ENCODE assay signal across 15 cellular contexts in the genomic region with DNA sequence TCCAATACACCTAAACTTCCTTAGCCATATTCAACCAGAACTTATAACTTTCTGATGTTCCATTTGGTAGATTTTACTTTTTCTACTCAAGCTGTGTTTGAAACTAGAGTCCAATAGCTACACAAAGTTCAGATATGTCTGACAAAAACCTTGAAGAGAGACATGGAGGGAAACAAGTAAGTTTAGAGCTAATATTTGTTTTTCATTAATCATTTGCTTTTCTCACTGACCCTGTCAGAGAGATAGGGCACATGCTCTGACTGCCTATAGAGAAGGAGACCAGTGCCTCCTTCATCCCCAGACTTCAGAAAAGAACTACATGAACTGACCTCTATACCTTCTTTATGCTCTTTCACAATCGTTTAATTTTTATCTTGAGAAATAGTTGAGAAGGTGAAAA.
DNase-seq lines count a peak whose midpoint lies in the region; ATAC-seq and TF ChIP-seq lines count a peak whose summit lies in the region.
"Had no signal": no experiment of that assay in that cellular context is flagged by ENCODE, and none has a peak within 500 bp of the region (broad histone marks: within the 10 kb centered on the region; RNA-seq: fewer than 3 reads in every experiment).

No MANE protein-coding gene starts in this region.

- H3K4me3 ChIP-seq in body of pancreas, result no peak overlapping the region
- H3K4me3 ChIP-seq in right lobe of liver, result no peak overlapping the region
- no peak overlapping the region for H3K4me3 ChIP-seq in tibial artery

- no peaks in the 10 kb centered on the region for H3K27me3 ChIP-seq in body of pancreas
- no peaks in the 10 kb centered on the region for H3K27me3 ChIP-seq in right lobe of liver
- no peaks in the 10 kb centered on the region for H3K27me3 ChIP-seq in tibial artery

- no peak for TF ChIP-seq POLR2A in body of pancreas (IDR thresholded peaks at IDR 0.05)
- TF ChIP-seq POLR2A in right lobe of liver (IDR thresholded peaks at IDR 0.05), result no peak

- DNase-seq in DMS53 (lab: John Stamatoyannopoulos, UW) (peak; percentile 81), HuH-7 (ENCODE audit: low spot score) (peak; percentile 34), body of pancreas (peak in 2 of 4 donors; percentile 6 to 12), right lobe of liver (no peak), hepatic stellate cell (ENCODE audit: low spot score) (no peak), NCI-H146 (lab: John Stamatoyannopoulos, UW) (no peak), tibial artery (no peak)
- DNase-seq: C1 segment of cervical spinal cord; CD4-positive, alpha-beta T cell; DND-41; GDM1; H7; IMR-90; KBM-7 had no signal

- no peaks in the 10 kb centered on the region for H3K36me3 ChIP-seq in body of pancreas (replicated peaks in 1 of 2; ENCODE audit: insufficient read depth in 1 of 2, low read depth in 2 of 2)
- H3K36me3 ChIP-seq in right lobe of liver, result no peaks in the 10 kb centered on the region
- no peaks in the 10 kb centered on the region for H3K36me3 ChIP-seq in tibial artery

- ATAC-seq in body of pancreas (peak; percentile 52), right lobe of liver (peak; percentile 76 to 95 (median 88)), GM21515 (IDR thresholded peaks at IDR 0.05; ENCODE audit: unreplicated experiment) (no peak)

- H3K27ac ChIP-seq in body of pancreas (peak overlapping the region in 1 of 4 donors; percentile 22), right lobe of liver (no peak overlapping the region), tibial artery (no peak overlapping the region)

- H3K4me1 ChIP-seq in body of pancreas (peaks cover 21% of the 10 kb centered on the region), right lobe of liver (peaks cover 0 to 5% (median 0%) of the 10 kb centered on the region in 4 donors), tibial artery (peaks cover 0 to 7% (median 0%) of the 10 kb centered on the region in 4 donors)

- intact Hi-C loops in body of pancreas (cut with DNase I) (no loop called here), right lobe of liver (cut with DNase I) (no loop called here), tibial artery (cut with DNase I; ENCODE audit: low total_unique reads) (no loop called here)

- H3K9me3 ChIP-seq in body of pancreas (no peaks in the 10 kb centered on the region), right lobe of liver (no peaks in the 10 kb centered on the region), tibial artery (no peaks in the 10 kb centered on the region)

- WGBS in body of pancreas, 2 donors, result 8 to 17% methylated on average over 1 of the region's 1 CpG
- WGBS in right lobe of liver (ENCODE audit: insufficient coverage, low coverage, low lambda C conversion rate, missing lambda C conversion rate), result 22% methylated on average over 1 of the region's 1 CpG

- no peak for TF ChIP-seq CTCF in body of pancreas (IDR thresholded peaks at IDR 0.05)
- no peak for TF ChIP-seq CTCF in right lobe of liver (IDR thresholded peaks at IDR 0.05)
- TF ChIP-seq CTCF in tibial artery (IDR thresholded peaks at IDR 0.05), result no peak

Comparison
In these comparisons a context has a peak if more than half of its experiments do, and no peak if none do; other contexts are left out.
1. DNase-seq: peak in DMS53 (single experiment) and HuH-7 (single experiment); none in right lobe of liver (0 of 3), hepatic stellate cell (single experiment), NCI-H146 (single experiment) and tibial artery (0 of 2).